Comparison of ENCODE assay signal across 11 cellular contexts in the genomic region with DNA sequence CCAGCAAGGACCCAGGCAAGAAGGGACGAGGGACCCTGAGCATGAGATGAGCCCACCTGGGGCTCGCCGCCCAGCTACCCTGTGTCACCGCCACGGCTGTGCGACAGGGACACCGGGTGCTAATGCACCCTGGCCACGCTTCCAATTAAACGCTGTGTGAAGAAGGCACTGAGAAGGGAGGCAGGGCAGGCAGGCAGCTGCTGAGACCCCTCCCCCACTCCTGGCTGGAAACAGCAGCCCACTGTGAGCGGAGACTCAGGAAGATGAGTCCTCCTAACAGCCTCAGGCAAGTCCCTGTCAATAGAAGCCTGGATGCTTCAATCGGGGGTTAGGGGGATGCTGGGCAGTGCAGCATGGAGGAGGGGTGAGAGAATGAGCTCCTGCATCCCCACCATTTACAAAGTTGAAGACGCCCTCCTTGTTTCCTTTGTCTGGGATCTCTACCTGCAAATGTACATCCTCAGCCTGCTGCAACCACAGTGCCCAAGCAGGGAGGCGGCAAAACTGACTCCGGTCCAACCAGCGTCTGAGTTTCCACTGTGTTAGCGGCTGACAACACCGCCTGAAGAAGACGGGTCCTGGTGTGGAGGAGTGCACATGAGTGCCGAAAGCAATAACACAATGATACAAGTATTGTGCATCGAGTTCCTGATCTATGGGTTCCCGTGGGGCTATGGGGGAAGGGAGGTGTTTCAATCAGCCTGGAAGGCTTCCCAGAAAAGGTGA. TPM values are rescaled to one million over a fixed set of nuclear protein-coding genes. Genes with fewer than 3 reads are reported as not detected.
DNase-seq lines count a peak whose midpoint lies in the region; ATAC-seq and TF ChIP-seq lines count a peak whose summit lies in the region.
"Had no signal": no experiment of that assay in that cellular context is flagged by ENCODE, and none has a peak within 500 bp of the region (broad histone marks: within the 10 kb centered on the region; RNA-seq: fewer than 3 reads in every experiment).

No MANE protein-coding gene starts in this region.

- H3K9me2 ChIP-seq in PC-9 (ENCODE audit: insufficient read depth): no peaks in the 10 kb centered on the region

- peaks cover 16% of the 10 kb centered on the region for H3K4me1 Mint-ChIP-seq in activated naive CD4-positive, alpha-beta T cell treated with anti-CD3 and anti-CD28 coated beads for 36 hours (ENCODE audit: low read depth)
- peaks cover 14 to 21% of the 10 kb centered on the region in 2 donors for H3K4me1 Mint-ChIP-seq in effector memory CD8-positive, alpha-beta T cell (ENCODE audit: low read depth in 2 of 2)

- peak overlapping the region; percentile 14 for H3K4me3 Mint-ChIP-seq in activated naive CD4-positive, alpha-beta T cell treated with anti-CD3 and anti-CD28 coated beads for 36 hours
- H3K4me3 Mint-ChIP-seq in effector memory CD8-positive, alpha-beta T cell: peak overlapping the region; percentile 67 to 77

- WGBS in stomach, 5 donors: 73 to 87% (median 84%) methylated on average over 19 to 21 of the region's 21 CpGs

- no peaks in the 10 kb centered on the region for H3K36me3 Mint-ChIP-seq in activated naive CD4-positive, alpha-beta T cell treated with anti-CD3 and anti-CD28 coated beads for 36 hours (ENCODE audit: low read depth)
- peaks cover 3% of the 10 kb centered on the region for H3K36me3 Mint-ChIP-seq in effector memory CD8-positive, alpha-beta T cell (ENCODE audit: insufficient read depth)

- peaks cover 61% of the 10 kb centered on the region for H3K27me3 Mint-ChIP-seq in activated naive CD4-positive, alpha-beta T cell treated with anti-CD3 and anti-CD28 coated beads for 36 hours (ENCODE audit: low read depth)
- H3K27me3 Mint-ChIP-seq in effector memory CD8-positive, alpha-beta T cell: peaks cover 56 to 66% of the 10 kb centered on the region in 2 donors

- H3K27ac ChIP-seq in KOPT-K1 (ENCODE audit: low read depth, low read length, poor library complexity, severe bottlenecking) (peak overlapping the region; percentile 52), PC-9 (no peak overlapping the region), stomach (no peak overlapping the region)

- H3K9me3 ChIP-seq in KOPT-K1 (ENCODE audit: insufficient read depth, low read length, poor library complexity, severe bottlenecking) (no peaks in the 10 kb centered on the region), PC-9 (ENCODE audit: insufficient read depth, low read depth) (no peaks in the 10 kb centered on the region), stomach (no peaks in the 10 kb centered on the region)

- no peak for TF ChIP-seq POLR2A in stomach (IDR thresholded peaks at IDR 0.05)

- no peak for TF ChIP-seq EP300 in stomach (IDR thresholded peaks at IDR 0.05)

- no peak overlapping the region for H3K27ac Mint-ChIP-seq in activated naive CD4-positive, alpha-beta T cell treated with anti-CD3 and anti-CD28 coated beads for 36 hours
- no peak overlapping the region for H3K27ac Mint-ChIP-seq in effector memory CD8-positive, alpha-beta T cell

- intact Hi-C loops in activated naive CD4-positive, alpha-beta T cell treated with anti-CD3 and anti-CD28 coated beads for 36 hours (cut with micrococcal nuclease): loop anchor here (5.0 kb wide), 1 partner anchor 254 kb away; no protein-coding TSS in a partner anchor
- intact Hi-C loops in PC-9 (cut with micrococcal nuclease; ENCODE audit: unreplicated experiment) (no loop called here), stomach (cut with DNase I; ENCODE audit: low total_unique reads) (no loop called here)

- CTCF ChIA-PET in activated naive CD4-positive, alpha-beta T cell treated with anti-CD3 and anti-CD28 coated beads for 36 hours (lab: Charles Lee): no interaction called here
- CTCF ChIA-PET in PC-9 (lab: Charles Lee): no interaction called here

- H3F3A ChIP-seq in PC-9 (ENCODE audit: insufficient read depth, low read depth): no peaks in the 10 kb centered on the region

- ATAC-seq in effector memory CD8-positive, alpha-beta T cell (replicated peaks): no peak

- no peak overlapping the region for H3K4me2 ChIP-seq in PC-9

- H3K36me3 ChIP-seq in KOPT-K1 (ENCODE audit: insufficient read depth, low read length) (no peaks in the 10 kb centered on the region), PC-9 (ENCODE audit: low read depth) (no peaks in the 10 kb centered on the region), stomach (no peaks in the 10 kb centered on the region)

- BruUV-seq in PC-9 (replicated peaks; lab: Mats Ljungman, UMichigan): no TSS peak

- no peaks in the 10 kb centered on the region for H4K20me1 ChIP-seq in PC-9 (ENCODE audit: insufficient read depth)

- H2AFZ ChIP-seq in PC-9: no peak overlapping the region

- H3K79me2 ChIP-seq in PC-9 (ENCODE audit: low read depth): no peaks in the 10 kb centered on the region

- H3K27me3 ChIP-seq in PC-9 (ENCODE audit: insufficient read depth, low read depth) (no peaks in the 10 kb centered on the region), stomach (peaks cover 0 to 23% (median 0%) of the 10 kb centered on the region in 3 donors)

- H3K4me3 ChIP-seq in PC-9 (no peak overlapping the region), stomach (no peak overlapping the region)

- DNase-seq in activated naive CD4-positive, alpha-beta T cell treated with anti-CD3 and anti-CD28 coated beads for 36 hours: no peak
- no peak for DNase-seq in activated naive CD4-positive, alpha-beta T cell (lab: John Stamatoyannopoulos, UW)
- no peak for DNase-seq in effector memory CD8-positive, alpha-beta T cell
- DNase-seq in retina (peak; percentile 81), NCI-H748 (lab: John Stamatoyannopoulos, UW; ENCODE audit: unreplicated experiment) (no peak), PC-9 (no peak), stomach (no peak)
- DNase-seq: NCI-H1930; stimulated activated CD4-positive, alpha-beta T cell treated with anti-CD3 and anti-CD28 coated beads, Interleukin-12 subunit alpha, Interleukin-12 subunit beta, amount 100 ng/mL, for 4 hours had no signal

- no peaks in the 10 kb centered on the region for H3K9me3 Mint-ChIP-seq in activated naive CD4-positive, alpha-beta T cell treated with anti-CD3 and anti-CD28 coated beads for 36 hours
- no peaks in the 10 kb centered on the region for H3K9me3 Mint-ChIP-seq in effector memory CD8-positive, alpha-beta T cell

- POLR2A ChIA-PET in PC-9 (lab: Charles Lee; ENCODE audit: unreplicated experiment): no interaction called here

- no peaks in the 10 kb centered on the region for H3K4me1 ChIP-seq in PC-9 (replicated peaks; ENCODE audit: insufficient read depth)
- H3K4me1 ChIP-seq in stomach: peaks cover 0 to 15% (median 8%) of the 10 kb centered on the region in 4 donors

- TF ChIP-seq CTCF in PC-9 (conservative IDR thresholded peaks at IDR 0.05): no peak
- no peak for TF ChIP-seq CTCF in stomach (IDR thresholded peaks at IDR 0.05)

RNA-seq across cellular contexts. Expression of a gene that starts 12.8 kb away (rescaled TPM):
- not detected for total RNA-seq in activated naive CD4-positive, alpha-beta T cell treated with anti-CD3 and anti-CD28 coated beads for 36 hours
- total RNA-seq in PC-9 (2021): 1.4 and 2.4 TPM in 2 replicates
- total RNA-seq in stomach: 10 to 100 TPM in 3 of 5 donors, under 1 TPM in 1, not detected in 1; 0.58 to 16.7 (median 13.6) TPM
- polyA plus RNA-seq in stomach: 1 to 10 TPM; 2.0 to 3.2 (median 2.6) TPM
- total RNA-seq: osteoblast had no signal
